Comparison of ENCODE assay signal across 8 cellular contexts in the genomic region with DNA sequence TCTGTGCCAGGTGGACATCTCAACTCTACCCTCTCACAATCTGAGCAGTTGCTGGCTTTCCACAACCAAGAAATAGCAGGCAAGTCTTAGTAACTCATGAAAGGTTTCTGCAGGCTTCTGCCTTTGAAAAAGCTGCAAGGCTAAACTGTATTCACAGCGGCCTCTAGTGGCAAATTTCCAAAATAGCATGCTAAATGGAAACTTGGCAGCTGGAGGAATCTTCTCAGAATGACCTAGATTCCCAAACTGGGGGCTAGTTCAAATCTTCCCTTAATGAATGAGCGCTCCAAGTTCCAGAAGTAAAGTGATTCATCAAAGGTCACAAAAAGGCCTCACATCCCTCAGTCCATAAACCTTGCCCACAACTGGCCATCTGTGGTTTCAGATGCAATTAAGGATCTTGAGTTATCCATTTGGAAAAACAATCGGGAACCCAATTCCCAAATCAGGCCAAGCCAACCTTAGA. TPM values are rescaled to one million over a fixed set of nuclear protein-coding genes. Genes with fewer than 3 reads are reported as not detected.
DNase-seq lines count a peak whose midpoint lies in the region; ATAC-seq, FAIRE-seq and TF ChIP-seq lines count a peak whose summit lies in the region.

No MANE protein-coding gene starts in this region.

- no peaks in the 10 kb centered on the region for H3K9me3 Mint-ChIP-seq in stimulated activated naive CD8-positive, alpha-beta T cell treated with anti-CD3 and anti-CD28 coated beads, Interleukin-15, amount 100 ng/mL, for 72 hours
- H3K9me3 Mint-ChIP-seq in mesothelial cell of epicardium = peaks cover 4% of the 10 kb centered on the region
- H3K9me3 Mint-ChIP-seq in stimulated activated memory B cell treated with anti-CD40 and anti-IgM and Interleukin-4, amounts not matched to agents 10 μg/mL and 1 μg/mL and 100 μg/mL, for 72 hours = peaks cover 2% of the 10 kb centered on the region

- dilution Hi-C loops in endothelial cell of umbilical vein (cut with MboI; ENCODE audit: extremely low pct_ligation_motif_present, low sequenced_read_pairs) = loop anchor here (5.0 kb wide), 1 partner anchor 39 kb away; no protein-coding TSS in a partner anchor

- H3K4me1 Mint-ChIP-seq in stimulated activated naive CD8-positive, alpha-beta T cell treated with anti-CD3 and anti-CD28 coated beads, Interleukin-15, amount 100 ng/mL, for 72 hours = peaks cover 10% of the 10 kb centered on the region
- peaks cover 27% of the 10 kb centered on the region for H3K4me1 Mint-ChIP-seq in mesothelial cell of epicardium
- peaks cover 6% of the 10 kb centered on the region for H3K4me1 Mint-ChIP-seq in stimulated activated memory B cell treated with anti-CD40 and anti-IgM and Interleukin-4, amounts not matched to agents 10 μg/mL and 1 μg/mL and 100 μg/mL, for 72 hours

- no peak overlapping the region for H3K4me2 ChIP-seq in endothelial cell of umbilical vein (ENCODE audit: insufficient read depth, low read length)

- peaks cover 30% of the 10 kb centered on the region for H3K36me3 Mint-ChIP-seq in mesothelial cell of epicardium
- H3K36me3 Mint-ChIP-seq in stimulated activated memory B cell treated with anti-CD40 and anti-IgM and Interleukin-4, amounts not matched to agents 10 μg/mL and 1 μg/mL and 100 μg/mL, for 72 hours = peaks cover 64% of the 10 kb centered on the region

- no peak overlapping the region for H3K4me3 ChIP-seq in endothelial cell of umbilical vein (replicated peaks in 1 of 3; ENCODE audit: insufficient read depth in 1 of 3, low read depth in 1 of 3, low read length in 3 of 3)

- peak; percentile 88 for FAIRE-seq in endothelial cell of umbilical vein (lab: Jason Lieb, UNC)

- H3K9me1 ChIP-seq in endothelial cell of umbilical vein (replicated peaks; ENCODE audit: control insufficient read depth, extremely low read depth, insufficient read depth, low read length) = no peaks in the 10 kb centered on the region

- peaks cover 18% of the 10 kb centered on the region for H3K27me3 Mint-ChIP-seq in stimulated activated naive CD8-positive, alpha-beta T cell treated with anti-CD3 and anti-CD28 coated beads, Interleukin-15, amount 100 ng/mL, for 72 hours
- H3K27me3 Mint-ChIP-seq in mesothelial cell of epicardium (ENCODE audit: low read depth) = peaks cover 6% of the 10 kb centered on the region
- no peaks in the 10 kb centered on the region for H3K27me3 Mint-ChIP-seq in stimulated activated memory B cell treated with anti-CD40 and anti-IgM and Interleukin-4, amounts not matched to agents 10 μg/mL and 1 μg/mL and 100 μg/mL, for 72 hours

- H2AFZ ChIP-seq in endothelial cell of umbilical vein (ENCODE audit: low read depth, low read length) = no peak overlapping the region

- CTCF ChIA-PET in endothelial cell of umbilical vein (lab: Charles Lee) = interaction anchor here (0.6 to 8.7 kb wide), 31 partner anchors 9 to 359 kb away, joined by 3 to 552 read pairs (median 11); partner anchors contain the start of genes C6orf89, MTCH1 and PPIL1

- H3K36me3 ChIP-seq in endothelial cell of umbilical vein (ENCODE audit: control insufficient read depth in 2 of 2, extremely low read depth in 1 of 2, insufficient read depth in 2 of 2, low read length in 2 of 2) = peaks cover 2 to 9% of the 10 kb centered on the region in 2 experiments

- TF ChIP-seq CTCF in endothelial cell of umbilical vein (IDR thresholded peaks at IDR 0.05; ENCODE audit: extremely low read depth in 1 of 2, insufficient read depth in 1 of 2, low read depth in 1 of 2, low read length in 2 of 2) = peak; percentile 70 to 85
- peak; percentile 87 for TF ChIP-seq CTCF in mesothelial cell of epicardium (IDR thresholded peaks at IDR 0.05; ENCODE audit: unreplicated experiment)

- no peak overlapping the region for H3K27ac ChIP-seq in endothelial cell of umbilical vein (ENCODE audit: insufficient read depth, low read depth, low read length)

- H3K79me2 ChIP-seq in endothelial cell of umbilical vein (ENCODE audit: control insufficient read depth, insufficient read depth, low read length) = no peaks in the 10 kb centered on the region

- H3K9me3 ChIP-seq in endothelial cell of umbilical vein (replicated peaks; ENCODE audit: control insufficient read depth, insufficient read depth, low read length) = no peaks in the 10 kb centered on the region

- no peak overlapping the region for H3K4me3 Mint-ChIP-seq in stimulated activated naive CD8-positive, alpha-beta T cell treated with anti-CD3 and anti-CD28 coated beads, Interleukin-15, amount 100 ng/mL, for 72 hours
- H3K4me3 Mint-ChIP-seq in mesothelial cell of epicardium = no peak overlapping the region
- no peak overlapping the region for H3K4me3 Mint-ChIP-seq in stimulated activated memory B cell treated with anti-CD40 and anti-IgM and Interleukin-4, amounts not matched to agents 10 μg/mL and 1 μg/mL and 100 μg/mL, for 72 hours

- no peaks in the 10 kb centered on the region for H4K20me1 ChIP-seq in endothelial cell of umbilical vein (replicated peaks; ENCODE audit: control insufficient read depth, extremely low read depth, insufficient read depth, low read length)

- intact Hi-C loops in endothelial cell of umbilical vein (cut with micrococcal nuclease) = loop anchor here (1.0 to 10.0 kb wide), 6 partner anchors 24 to 226 kb away; no protein-coding TSS in a partner anchor

- H3K9ac ChIP-seq in endothelial cell of umbilical vein (replicated peaks; ENCODE audit: extremely low read depth, insufficient read depth, low read length) = no peak overlapping the region

- H3K27me3 ChIP-seq in endothelial cell of umbilical vein (ENCODE audit: control insufficient read depth in 2 of 2, insufficient read depth in 2 of 2, low read length in 2 of 2) = no peaks in the 10 kb centered on the region

- POLR2A ChIA-PET in endothelial cell of umbilical vein (lab: Charles Lee) = no interaction called here

- no peak for ATAC-seq in stimulated activated naive CD8-positive, alpha-beta T cell treated with anti-CD3 and anti-CD28 coated beads, Interleukin-15, amount 100 ng/mL, for 72 hours
- ATAC-seq in stimulated activated naive CD8-positive, alpha-beta T cell treated with anti-CD3 and anti-CD28 coated beads, Interleukin-15, Interleukin-2, amounts not matched to agents 100 U/mL and 50 U/mL, for 24 hours = no peak
- ATAC-seq in stimulated activated memory B cell treated with anti-CD40 and anti-IgM and Interleukin-4, amounts not matched to agents 10 μg/mL and 1 μg/mL and 100 μg/mL, for 72 hours = no peak

- no TSS peak for BruUV-seq in endothelial cell of umbilical vein (replicated peaks; lab: Mats Ljungman, UMichigan)

- DNase-seq in stimulated activated naive CD8-positive, alpha-beta T cell treated with anti-CD3 and anti-CD28 coated beads, Interleukin-15, amount 100 ng/mL, for 72 hours = peak; percentile 39 to 41
- no peak for DNase-seq in stimulated activated naive CD8-positive, alpha-beta T cell treated with anti-CD3 and anti-CD28 coated beads, Interleukin-15, Interleukin-2, amounts not matched to agents 100 U/mL and 50 U/mL, for 24 hours
- DNase-seq in NCI-H1092 treated with DMSO at 0.1 percent for 48 hours (lab: John Stamatoyannopoulos, UW) = peak; percentile 26
- peak; percentile 21 for DNase-seq in SW480 (ENCODE audit: low spot score)
- DNase-seq in endothelial cell of umbilical vein (ENCODE audit: low read depth, low spot score) = peak; percentile 81
- no peak for DNase-seq in mesothelial cell of epicardium (ENCODE audit: low spot score in 2 of 2, unreplicated experiment in 2 of 2)
- no peak for DNase-seq in mesenteric fat pad (ENCODE audit: low spot score)

- H3K27ac Mint-ChIP-seq in stimulated activated naive CD8-positive, alpha-beta T cell treated with anti-CD3 and anti-CD28 coated beads, Interleukin-15, amount 100 ng/mL, for 72 hours = no peak overlapping the region
- H3K27ac Mint-ChIP-seq in mesothelial cell of epicardium = no peak overlapping the region
- H3K27ac Mint-ChIP-seq in stimulated activated memory B cell treated with anti-CD40 and anti-IgM and Interleukin-4, amounts not matched to agents 10 μg/mL and 1 μg/mL and 100 μg/mL, for 72 hours = no peak overlapping the region

- no peak for TF ChIP-seq POLR2A in endothelial cell of umbilical vein (IDR thresholded peaks at IDR 0.05; ENCODE audit: low read depth, low read length)

- H3K4me1 ChIP-seq in endothelial cell of umbilical vein (ENCODE audit: control insufficient read depth, extremely low read depth, insufficient read depth, low read length) = peaks cover 30% of the 10 kb centered on the region

RNA-seq across cellular contexts. Expression of gene CPNE5, which starts 11.9 kb away (rescaled TPM):
- total RNA-seq in endothelial cell of umbilical vein (18.8 and 32.1 TPM in 2 replicates), mesothelial cell of epicardium (0.51 to 1.7 TPM (median 1.2 TPM) in 3 replicates), mesenteric fat pad (2.8 TPM)
- polyA plus RNA-seq in endothelial cell of umbilical vein = 49.4 and 55.8 TPM in 2 replicates
- polyA plus RNA-seq in endothelial cell of umbilical vein (2011; cell fraction: cytosol; rRNA removed) = 20.9 and 29.8 TPM in 2 replicates
- 81.7 and 123 TPM in 2 replicates for polyA plus RNA-seq in endothelial cell of umbilical vein (2011; cell fraction: nucleus; rRNA removed)
- polyA plus RNA-seq in endothelial cell of umbilical vein (2012) = 20.1 and 32.6 TPM in 2 replicates
- 54.3 and 55.2 TPM in 2 replicates for polyA minus RNA-seq in endothelial cell of umbilical vein
- not detected for polyA minus RNA-seq in endothelial cell of umbilical vein (2011; cell fraction: cytosol; rRNA and poly(A)+ RNA removed)
- 41.6 and 53.7 TPM in 2 replicates for polyA minus RNA-seq in endothelial cell of umbilical vein (2011; cell fraction: nucleus; rRNA and poly(A)+ RNA removed)

RNA-seq across cellular contexts. Expression of gene PPIL1, which starts 23.4 kb away (rescaled TPM):
- total RNA-seq in endothelial cell of umbilical vein (33.8 and 35.6 TPM in 2 replicates), mesothelial cell of epicardium (32.7 to 34.3 TPM (median 34.2 TPM) in 3 replicates), mesenteric fat pad (21.2 TPM)
- polyA plus RNA-seq in endothelial cell of umbilical vein = 28.6 and 30.8 TPM in 2 replicates
- 30.4 and 31.2 TPM in 2 replicates for polyA plus RNA-seq in endothelial cell of umbilical vein (2011; cell fraction: cytosol; rRNA removed)
- 10.4 and 10.9 TPM in 2 replicates for polyA plus RNA-seq in endothelial cell of umbilical vein (2011; cell fraction: nucleus; rRNA removed)
- 29.3 and 45.8 TPM in 2 replicates for polyA plus RNA-seq in endothelial cell of umbilical vein (2012)
- 38.5 and 46.8 TPM in 2 replicates for polyA minus RNA-seq in endothelial cell of umbilical vein
- 28.0 TPM for polyA minus RNA-seq in endothelial cell of umbilical vein (2011; cell fraction: cytosol; rRNA and poly(A)+ RNA removed)
- polyA minus RNA-seq in endothelial cell of umbilical vein (2011; cell fraction: nucleus; rRNA and poly(A)+ RNA removed) = 7.9 and 10.5 TPM in 2 replicates

RNA-seq across cellular contexts. Expression of gene C6orf89, which starts 34.6 kb away (rescaled TPM):
- total RNA-seq in endothelial cell of umbilical vein = 34.0 and 36.4 TPM in 2 replicates
- 16.6 and 18.2 TPM in 2 replicates for polyA plus RNA-seq in endothelial cell of umbilical vein
- polyA plus RNA-seq in endothelial cell of umbilical vein (2011; cell fraction: cytosol; rRNA removed) = 20.6 and 23.0 TPM in 2 replicates
- polyA plus RNA-seq in endothelial cell of umbilical vein (2011; cell fraction: nucleus; rRNA removed) = 22.7 and 24.8 TPM in 2 replicates
- 25.0 and 29.2 TPM in 2 replicates for polyA plus RNA-seq in endothelial cell of umbilical vein (2012)
- polyA minus RNA-seq in endothelial cell of umbilical vein = 32.8 and 36.8 TPM in 2 replicates
- 6.1 TPM for polyA minus RNA-seq in endothelial cell of umbilical vein (2011; cell fraction: cytosol; rRNA and poly(A)+ RNA removed)
- polyA minus RNA-seq in endothelial cell of umbilical vein (2011; cell fraction: nucleus; rRNA and poly(A)+ RNA removed) = 9.8 and 16.6 TPM in 2 replicates
- 39.1 to 42.0 TPM (median 39.7 TPM) in 3 replicates for total RNA-seq in mesothelial cell of epicardium
- total RNA-seq in mesenteric fat pad = 61.6 TPM

Comparison
In these comparisons a context has a peak if more than half of its experiments do, and no peak if none do; other contexts are left out.
1. DNase-seq: peak in stimulated activated naive CD8-positive, alpha-beta T cell treated with anti-CD3 and anti-CD28 coated beads, Interleukin-15, amount 100 ng/mL, for 72 hours (2 of 2), NCI-H1092 treated with DMSO at 0.1 percent for 48 hours (single experiment), SW480 (single experiment) and endothelial cell of umbilical vein (single experiment); none in stimulated activated naive CD8-positive, alpha-beta T cell treated with anti-CD3 and anti-CD28 coated beads, Interleukin-15, Interleukin-2, amounts not matched to agents 100 U/mL and 50 U/mL, for 24 hours (single experiment), mesothelial cell of epicardium (0 of 2) and mesenteric fat pad (single experiment).